In the genomic region with DNA sequence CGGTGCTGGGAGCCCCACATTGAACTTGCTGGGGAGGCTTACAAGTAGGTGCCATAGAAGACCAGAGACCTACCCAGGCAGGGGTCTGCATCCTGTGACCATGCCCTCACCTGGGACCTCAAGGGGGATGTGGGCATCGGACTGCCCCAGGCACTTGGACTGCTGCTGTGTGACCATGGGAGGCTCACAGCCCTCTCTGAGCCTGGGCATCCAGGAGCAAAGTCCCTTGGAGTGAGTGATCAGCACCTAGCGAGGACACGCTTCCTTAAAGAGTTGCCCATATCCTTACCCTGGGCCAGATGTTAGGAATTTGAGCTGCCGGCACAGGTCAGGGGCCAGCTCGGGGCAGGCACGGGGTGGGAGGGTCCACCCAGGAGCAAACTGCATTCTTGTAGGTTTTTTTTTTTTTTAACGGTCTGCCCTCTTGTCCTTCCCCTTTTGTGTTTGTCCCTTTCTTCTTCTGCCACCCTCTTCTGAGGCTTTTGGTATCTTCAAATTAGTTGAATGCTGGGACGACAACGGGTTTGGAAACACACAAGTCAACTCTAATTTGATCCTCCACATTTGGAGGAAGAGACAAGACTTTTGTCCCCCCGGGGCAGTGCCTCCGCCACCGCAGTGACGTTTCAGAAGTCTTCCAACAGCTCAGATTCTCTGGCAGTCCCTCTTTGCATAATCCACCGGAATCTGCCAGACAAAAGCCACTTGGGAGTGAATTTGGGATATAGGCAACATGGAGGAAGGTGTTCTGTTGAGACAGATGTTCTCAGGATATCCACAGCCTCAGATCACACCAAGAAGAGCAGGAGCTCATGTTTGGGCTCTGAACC, we compare ENCODE assay signal across 1 cellular context.
TF ChIP-seq lines count a peak whose summit lies in the region.

No MANE protein-coding gene starts in this region.

TF ChIP-seq in HepG2, 621 proteins besides CTCF, POLR2A, EP300 and RAD21:
- TF ChIP-seq ZNF768 (CRISPR knock-in tag; IDR thresholded peaks at IDR 0.05) (peak; percentile 100), BRCA1 (CRISPR knock-in tag; IDR thresholded peaks at IDR 0.05) (no peak), NR2F6 (IDR thresholded peaks at IDR 0.05) (0 out of 2 replicates have a peak, but pooled peaks have one; percentile 20), NR2F6 (CRISPR knock-in tag; IDR thresholded peaks at IDR 0.05) (no peak), ZMYM3 (CRISPR knock-in tag; IDR thresholded peaks at IDR 0.05) (peak; percentile 93), HNF4G (IDR thresholded peaks at IDR 0.05; ENCODE audit: borderline replicate concordance, low read depth, low read length) (0 out of 2 replicates have a peak, but pooled peaks have one; percentile 16), HNF4G (CRISPR knock-in tag; IDR thresholded peaks at IDR 0.05; ENCODE audit: borderline replicate concordance, low read depth) (no peak), ADNP (CRISPR knock-in tag; IDR thresholded peaks at IDR 0.05) (0 out of 2 replicates have a peak, but pooled peaks have one; percentile 47), SOX6 (IDR thresholded peaks at IDR 0.05) (no peak), SOX6 (CRISPR knock-in tag; IDR thresholded peaks at IDR 0.05) (peak; percentile 26; the same call in 1 of the 2 replicates), ZFP91 (CRISPR knock-in tag; IDR thresholded peaks at IDR 0.05; ENCODE audit: borderline replicate concordance) (no peak)
TF ChIP-seq in HepG2: peak in this region for 6.
